14 cellular contexts compared by ENCODE assay signal in the genomic region with DNA sequence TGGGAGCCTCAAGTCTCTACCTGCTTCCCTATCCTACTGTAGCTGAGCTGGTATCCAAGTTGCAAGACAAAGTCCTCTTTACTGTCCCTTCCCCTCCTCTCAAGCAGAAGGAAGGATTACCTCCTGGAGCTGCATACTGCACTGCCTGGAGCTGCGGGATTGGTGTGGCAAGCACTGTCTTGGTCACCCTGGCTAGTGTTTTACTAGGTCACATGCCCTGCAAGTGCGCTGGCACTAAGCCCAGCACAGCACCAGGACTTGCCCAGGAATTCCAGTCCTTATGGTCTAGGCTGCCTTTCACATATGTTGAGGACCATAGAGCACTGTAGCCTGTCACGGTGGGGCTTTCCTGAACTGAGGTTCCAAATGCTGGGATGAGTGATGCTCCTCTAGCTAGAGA.
"Had no signal": no experiment of that assay in that cellular context is flagged by ENCODE, and none has a peak within 500 bp of the region (broad histone marks: within the 10 kb centered on the region; RNA-seq: fewer than 3 reads in every experiment).

No MANE protein-coding gene starts in this region.

- H3K27me3 ChIP-seq: hepatocyte, sigmoid colon, uterus had no signal

- H3K4me3 ChIP-seq: hepatocyte, sigmoid colon, skin epidermis, uterus had no signal

- H2AFZ ChIP-seq: hepatocyte had no signal

- H3K27ac ChIP-seq: hepatocyte, sigmoid colon, skin epidermis, uterus had no signal

- H3K4me1 ChIP-seq: sigmoid colon, uterus had no signal

- H3K9me3 ChIP-seq: sigmoid colon, uterus had no signal

- H3K36me3 ChIP-seq: sigmoid colon, uterus had no signal

- ATAC-seq: left cardiac atrium, natural killer cell had no signal

- H3K4me2 ChIP-seq: hepatocyte had no signal

- FAIRE-seq: endothelial cell of umbilical vein, kidney had no signal

- H3K79me2 ChIP-seq: hepatocyte had no signal

- DNase-seq: foreskin melanocyte; head of caudate nucleus; kidney; left cardiac atrium; mammary epithelial cell; natural killer cell; posterior cingulate gyrus; sigmoid colon; stimulated activated CD4-positive, alpha-beta T cell treated with anti-CD3 and anti-CD28 coated beads, Interleukin-12 subunit alpha, Interleukin-12 subunit beta, amount 100 ng/mL, for 4 hours; stimulated activated naive CD4-positive, alpha-beta T cell; uterus had no signal
